1 cellular context compared by ENCODE assay signal in the genomic region with DNA sequence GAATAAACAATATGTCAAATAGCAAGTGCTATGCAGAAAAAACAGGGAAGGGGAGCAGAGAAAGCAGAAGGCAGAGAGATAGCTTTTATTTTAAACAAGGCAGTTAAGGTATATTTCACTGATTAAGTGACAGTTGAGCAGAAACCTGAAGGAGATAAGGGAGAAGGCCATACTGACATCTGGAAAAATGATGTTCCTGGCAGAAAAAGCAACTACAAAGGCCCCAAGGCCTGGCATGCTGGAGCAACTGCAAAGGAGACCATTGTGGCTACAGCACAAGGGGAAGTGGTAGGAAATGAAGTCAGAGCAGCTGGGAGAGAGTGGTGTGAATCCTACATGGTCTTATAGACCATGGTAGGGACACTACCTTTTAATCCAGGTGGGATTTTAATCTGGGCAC.
TF ChIP-seq lines count a peak whose summit lies in the region.

No MANE protein-coding gene starts in this region.

TF ChIP-seq in K562, 482 proteins besides CTCF, POLR2A, EP300 and RAD21 (continued from another document and continues in another):
- TF ChIP-seq MGA (IDR thresholded peaks at IDR 0.05) (no peak), MLX (CRISPR knock-in tag; conservative IDR thresholded peaks at IDR 0.05) (no peak), TRIM24 (IDR thresholded peaks at IDR 0.05) (peak; percentile 64 to 65; a peak in 3 of 4 replicates), CBFA2T2 (conservative IDR thresholded peaks at IDR 0.05) (peak; percentile 84), STAT5A (IDR thresholded peaks at IDR 0.05; ENCODE audit: borderline replicate concordance, low read length) (peak; percentile 69), PHTF2 (CRISPR knock-in tag; IDR thresholded peaks at IDR 0.05) (no peak), TAL1 (IDR thresholded peaks at IDR 0.05) (peak; percentile 81), PKNOX1 (IDR thresholded peaks at IDR 0.05) (peak; percentile 86), SMARCE1 (IDR thresholded peaks at IDR 0.05) (peak; percentile 78), CXXC5 (CRISPR knock-in tag; IDR thresholded peaks at IDR 0.05) (peak; percentile 40; the same call in 1 of the 2 replicates), ZNF354B (CRISPR knock-in tag; IDR thresholded peaks at IDR 0.05) (no peak), ELF4 (CRISPR knock-in tag; IDR thresholded peaks at IDR 0.05) (0 out of 2 replicates have a peak, but pooled peaks have one; percentile 17), ZNF143 (CRISPR knock-in tag; IDR thresholded peaks at IDR 0.05) (no peak), CHCHD3 (CRISPR knock-in tag; IDR thresholded peaks at IDR 0.05) (no peak), ARID1B (IDR thresholded peaks at IDR 0.05) (peak; percentile 93)
- TF ChIP-seq, protein P1, sequence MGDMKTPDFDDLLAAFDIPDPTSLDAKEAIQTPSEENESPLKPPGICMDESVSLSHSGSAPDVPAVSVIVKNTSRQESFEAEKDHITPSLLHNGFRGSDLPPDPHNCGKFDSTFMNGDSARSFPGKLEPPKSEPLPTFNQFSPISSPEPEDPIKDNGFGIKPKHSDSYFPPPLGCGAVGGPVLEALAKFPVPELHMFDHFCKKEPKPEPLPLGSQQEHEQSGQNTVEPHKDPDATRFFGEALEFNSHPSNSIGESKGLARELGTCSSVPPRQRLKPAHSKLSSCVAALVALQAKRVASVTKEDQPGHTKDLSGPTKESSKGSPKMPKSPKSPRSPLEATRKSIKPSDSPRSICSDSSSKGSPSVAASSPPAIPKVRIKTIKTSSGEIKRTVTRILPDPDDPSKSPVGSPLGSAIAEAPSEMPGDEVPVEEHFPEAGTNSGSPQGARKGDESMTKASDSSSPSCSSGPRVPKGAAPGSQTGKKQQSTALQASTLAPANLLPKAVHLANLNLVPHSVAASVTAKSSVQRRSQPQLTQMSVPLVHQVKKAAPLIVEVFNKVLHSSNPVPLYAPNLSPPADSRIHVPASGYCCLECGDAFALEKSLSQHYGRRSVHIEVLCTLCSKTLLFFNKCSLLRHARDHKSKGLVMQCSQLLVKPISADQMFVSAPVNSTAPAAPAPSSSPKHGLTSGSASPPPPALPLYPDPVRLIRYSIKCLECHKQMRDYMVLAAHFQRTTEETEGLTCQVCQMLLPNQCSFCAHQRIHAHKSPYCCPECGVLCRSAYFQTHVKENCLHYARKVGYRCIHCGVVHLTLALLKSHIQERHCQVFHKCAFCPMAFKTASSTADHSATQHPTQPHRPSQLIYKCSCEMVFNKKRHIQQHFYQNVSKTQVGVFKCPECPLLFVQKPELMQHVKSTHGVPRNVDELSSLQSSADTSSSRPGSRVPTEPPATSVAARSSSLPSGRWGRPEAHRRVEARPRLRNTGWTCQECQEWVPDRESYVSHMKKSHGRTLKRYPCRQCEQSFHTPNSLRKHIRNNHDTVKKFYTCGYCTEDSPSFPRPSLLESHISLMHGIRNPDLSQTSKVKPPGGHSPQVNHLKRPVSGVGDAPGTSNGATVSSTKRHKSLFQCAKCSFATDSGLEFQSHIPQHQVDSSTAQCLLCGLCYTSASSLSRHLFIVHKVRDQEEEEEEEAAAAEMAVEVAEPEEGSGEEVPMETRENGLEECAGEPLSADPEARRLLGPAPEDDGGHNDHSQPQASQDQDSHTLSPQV (IDR thresholded peaks at IDR 0.05) = peak; percentile 79
- TF ChIP-seq, protein P2, sequence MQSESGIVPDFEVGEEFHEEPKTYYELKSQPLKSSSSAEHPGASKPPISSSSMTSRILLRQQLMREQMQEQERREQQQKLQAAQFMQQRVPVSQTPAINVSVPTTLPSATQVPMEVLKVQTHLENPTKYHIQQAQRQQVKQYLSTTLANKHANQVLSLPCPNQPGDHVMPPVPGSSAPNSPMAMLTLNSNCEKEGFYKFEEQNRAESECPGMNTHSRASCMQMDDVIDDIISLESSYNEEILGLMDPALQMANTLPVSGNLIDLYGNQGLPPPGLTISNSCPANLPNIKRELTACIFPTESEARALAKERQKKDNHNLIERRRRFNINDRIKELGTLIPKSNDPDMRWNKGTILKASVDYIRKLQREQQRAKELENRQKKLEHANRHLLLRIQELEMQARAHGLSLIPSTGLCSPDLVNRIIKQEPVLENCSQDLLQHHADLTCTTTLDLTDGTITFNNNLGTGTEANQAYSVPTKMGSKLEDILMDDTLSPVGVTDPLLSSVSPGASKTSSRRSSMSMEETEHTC (IDR thresholded peaks at IDR 0.05) = no peak
- TF ChIP-seq, protein P3, sequence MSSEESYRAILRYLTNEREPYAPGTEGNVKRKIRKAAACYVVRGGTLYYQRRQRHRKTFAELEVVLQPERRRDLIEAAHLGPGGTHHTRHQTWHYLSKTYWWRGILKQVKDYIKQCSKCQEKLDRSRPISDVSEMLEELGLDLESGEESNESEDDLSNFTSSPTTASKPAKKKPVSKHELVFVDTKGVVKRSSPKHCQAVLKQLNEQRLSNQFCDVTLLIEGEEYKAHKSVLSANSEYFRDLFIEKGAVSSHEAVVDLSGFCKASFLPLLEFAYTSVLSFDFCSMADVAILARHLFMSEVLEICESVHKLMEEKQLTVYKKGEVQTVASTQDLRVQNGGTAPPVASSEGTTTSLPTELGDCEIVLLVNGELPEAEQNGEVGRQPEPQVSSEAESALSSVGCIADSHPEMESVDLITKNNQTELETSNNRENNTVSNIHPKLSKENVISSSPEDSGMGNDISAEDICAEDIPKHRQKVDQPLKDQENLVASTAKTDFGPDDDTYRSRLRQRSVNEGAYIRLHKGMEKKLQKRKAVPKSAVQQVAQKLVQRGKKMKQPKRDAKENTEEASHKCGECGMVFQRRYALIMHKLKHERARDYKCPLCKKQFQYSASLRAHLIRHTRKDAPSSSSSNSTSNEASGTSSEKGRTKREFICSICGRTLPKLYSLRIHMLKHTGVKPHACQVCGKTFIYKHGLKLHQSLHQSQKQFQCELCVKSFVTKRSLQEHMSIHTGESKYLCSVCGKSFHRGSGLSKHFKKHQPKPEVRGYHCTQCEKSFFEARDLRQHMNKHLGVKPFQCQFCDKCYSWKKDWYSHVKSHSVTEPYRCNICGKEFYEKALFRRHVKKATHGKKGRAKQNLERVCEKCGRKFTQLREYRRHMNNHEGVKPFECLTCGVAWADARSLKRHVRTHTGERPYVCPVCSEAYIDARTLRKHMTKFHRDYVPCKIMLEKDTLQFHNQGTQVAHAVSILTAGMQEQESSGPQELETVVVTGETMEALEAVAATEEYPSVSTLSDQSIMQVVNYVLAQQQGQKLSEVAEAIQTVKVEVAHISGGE (CRISPR knock-in tag; IDR thresholded peaks at IDR 0.05) = no peak
- TF ChIP-seq, protein P4, sequence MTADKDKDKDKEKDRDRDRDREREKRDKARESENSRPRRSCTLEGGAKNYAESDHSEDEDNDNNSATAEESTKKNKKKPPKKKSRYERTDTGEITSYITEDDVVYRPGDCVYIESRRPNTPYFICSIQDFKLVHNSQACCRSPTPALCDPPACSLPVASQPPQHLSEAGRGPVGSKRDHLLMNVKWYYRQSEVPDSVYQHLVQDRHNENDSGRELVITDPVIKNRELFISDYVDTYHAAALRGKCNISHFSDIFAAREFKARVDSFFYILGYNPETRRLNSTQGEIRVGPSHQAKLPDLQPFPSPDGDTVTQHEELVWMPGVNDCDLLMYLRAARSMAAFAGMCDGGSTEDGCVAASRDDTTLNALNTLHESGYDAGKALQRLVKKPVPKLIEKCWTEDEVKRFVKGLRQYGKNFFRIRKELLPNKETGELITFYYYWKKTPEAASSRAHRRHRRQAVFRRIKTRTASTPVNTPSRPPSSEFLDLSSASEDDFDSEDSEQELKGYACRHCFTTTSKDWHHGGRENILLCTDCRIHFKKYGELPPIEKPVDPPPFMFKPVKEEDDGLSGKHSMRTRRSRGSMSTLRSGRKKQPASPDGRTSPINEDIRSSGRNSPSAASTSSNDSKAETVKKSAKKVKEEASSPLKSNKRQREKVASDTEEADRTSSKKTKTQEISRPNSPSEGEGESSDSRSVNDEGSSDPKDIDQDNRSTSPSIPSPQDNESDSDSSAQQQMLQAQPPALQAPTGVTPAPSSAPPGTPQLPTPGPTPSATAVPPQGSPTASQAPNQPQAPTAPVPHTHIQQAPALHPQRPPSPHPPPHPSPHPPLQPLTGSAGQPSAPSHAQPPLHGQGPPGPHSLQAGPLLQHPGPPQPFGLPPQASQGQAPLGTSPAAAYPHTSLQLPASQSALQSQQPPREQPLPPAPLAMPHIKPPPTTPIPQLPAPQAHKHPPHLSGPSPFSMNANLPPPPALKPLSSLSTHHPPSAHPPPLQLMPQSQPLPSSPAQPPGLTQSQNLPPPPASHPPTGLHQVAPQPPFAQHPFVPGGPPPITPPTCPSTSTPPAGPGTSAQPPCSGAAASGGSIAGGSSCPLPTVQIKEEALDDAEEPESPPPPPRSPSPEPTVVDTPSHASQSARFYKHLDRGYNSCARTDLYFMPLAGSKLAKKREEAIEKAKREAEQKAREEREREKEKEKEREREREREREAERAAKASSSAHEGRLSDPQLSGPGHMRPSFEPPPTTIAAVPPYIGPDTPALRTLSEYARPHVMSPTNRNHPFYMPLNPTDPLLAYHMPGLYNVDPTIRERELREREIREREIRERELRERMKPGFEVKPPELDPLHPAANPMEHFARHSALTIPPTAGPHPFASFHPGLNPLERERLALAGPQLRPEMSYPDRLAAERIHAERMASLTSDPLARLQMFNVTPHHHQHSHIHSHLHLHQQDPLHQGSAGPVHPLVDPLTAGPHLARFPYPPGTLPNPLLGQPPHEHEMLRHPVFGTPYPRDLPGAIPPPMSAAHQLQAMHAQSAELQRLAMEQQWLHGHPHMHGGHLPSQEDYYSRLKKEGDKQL (CRISPR knock-in tag; IDR thresholded peaks at IDR 0.05; ENCODE audit: borderline replicate concordance) = no peak
